In the genomic region with DNA sequence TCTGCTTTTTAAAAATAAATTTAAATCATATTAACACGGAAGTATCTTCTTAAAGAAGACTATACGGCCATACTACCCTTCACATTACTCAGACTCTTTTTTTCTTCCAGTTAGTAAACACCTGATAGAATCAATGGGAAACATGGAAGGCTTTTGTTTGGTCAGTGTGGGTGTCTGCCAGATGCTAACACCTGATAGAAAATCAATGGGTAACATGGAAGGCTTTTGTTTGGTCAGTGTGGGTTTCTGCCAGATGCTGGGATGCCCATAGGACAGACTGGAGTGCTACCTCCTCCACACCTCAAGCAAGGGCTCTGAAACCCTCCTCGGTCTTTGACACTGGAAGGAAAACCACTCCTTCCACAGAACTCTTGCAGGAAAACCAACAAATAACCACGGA, we compare ENCODE assay signal across 26 cellular contexts.
"Had no signal": no experiment of that assay in that cellular context is flagged by ENCODE, and none has a peak within 500 bp of the region (broad histone marks: within the 10 kb centered on the region; RNA-seq: fewer than 3 reads in every experiment).

No MANE protein-coding gene starts in this region.

- FAIRE-seq: urothelium cell line had no signal

- H3K9me3 ChIP-seq: heart right ventricle, left lung, mucosa of descending colon, ovary, right atrium auricular region, suprapubic skin, thoracic aorta, tibial artery, upper lobe of right lung had no signal

- DNase-seq: heart right ventricle; islet precursor cell; left cardiac atrium; left lung; midbrain; mucosa of descending colon; naive thymus-derived CD4-positive, alpha-beta T cell; ovary; posterior cingulate gyrus; stimulated activated CD4-positive, alpha-beta T cell treated with anti-CD3 and anti-CD28 coated beads, Interleukin-12 subunit alpha, Interleukin-12 subunit beta, amount 100 ng/mL, for 4 hours; stimulated activated CD4-positive, alpha-beta T cell treated with anti-CD3 and anti-CD28 coated beads, Interleukin-15, amount 100 ng/mL, for 24 hours; stimulated activated CD4-positive, alpha-beta T cell treated with anti-CD3 and anti-CD28 coated beads, Interleukin-2, amount 100 ng/mL, for 24 hours; stimulated activated CD4-positive, alpha-beta T cell treated with anti-CD3 and anti-CD28 coated beads, Interleukin-4, amount 100 ng/mL, for 1 hour; stimulated activated naive B cell treated with anti-CD40 and anti-IgM and Interleukin-4, amounts not matched to agents 10 μg/mL and 1 μg/mL and 100 μg/mL, for 72 hours; tibial artery; trophoblast cell; upper lobe of right lung had no signal

- H3K36me3 ChIP-seq: ovary had no signal

- H3K4me3 ChIP-seq: heart right ventricle, hepatocyte, left lung, lung, mucosa of descending colon, ovary, right atrium auricular region, skin epidermis, suprapubic skin, thoracic aorta, tibial artery, upper lobe of right lung had no signal

- H3K27me3 ChIP-seq: heart right ventricle, hepatocyte, left lung, ovary, right atrium auricular region, suprapubic skin, tibial artery, upper lobe of right lung had no signal

- H3K4me1 ChIP-seq: left lung, right atrium auricular region, suprapubic skin, tibial artery, upper lobe of right lung had no signal

- H3K27ac ChIP-seq: heart right ventricle, hepatocyte, left lung, ovary, right atrium auricular region, skin epidermis, suprapubic skin, thoracic aorta, tibial artery, upper lobe of right lung had no signal

- ATAC-seq: heart right ventricle; left cardiac atrium; left lung; mucosa of descending colon; naive thymus-derived CD4-positive, alpha-beta T cell; natural killer cell treated with Interleukin-12 subunit alpha and Interleukin-12 subunit beta and Interleukin-15 and Interleukin-18, amount 100 ng/mL, for 72 hours; sciatic nerve; stimulated activated naive B cell treated with anti-CD40 and anti-IgM and Interleukin-4, amounts not matched to agents 10 μg/mL and 1 μg/mL and 100 μg/mL, for 72 hours; upper lobe of right lung had no signal
